In the genomic region with DNA sequence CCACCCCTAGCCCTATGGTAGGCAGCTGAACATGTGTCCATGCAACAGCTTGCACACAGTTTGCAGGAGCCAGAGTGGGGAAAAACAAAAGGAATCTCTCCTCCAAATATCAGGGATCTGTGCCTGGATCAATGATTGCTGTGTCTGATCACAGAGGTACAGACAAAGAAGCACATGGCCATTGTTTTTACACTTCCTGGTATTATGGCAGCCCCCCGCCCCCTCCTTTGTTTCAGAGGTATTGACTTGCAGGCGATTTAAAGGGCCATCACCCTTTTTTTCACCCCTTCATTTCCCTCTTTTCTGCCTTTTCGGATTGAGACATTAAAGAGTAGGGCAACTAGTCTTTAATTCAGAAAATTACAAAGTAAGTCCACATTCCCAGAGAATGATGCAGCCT, we compare ENCODE assay signal across 19 cellular contexts.
"Had no signal": no experiment of that assay in that cellular context is flagged by ENCODE, and none has a peak within 500 bp of the region (broad histone marks: within the 10 kb centered on the region; RNA-seq: fewer than 3 reads in every experiment).

No MANE protein-coding gene starts in this region.

- H3K27ac Mint-ChIP-seq: naive B cell; nephron; stimulated activated memory B cell treated with anti-CD40 and anti-IgM and Interleukin-4, amounts not matched to agents 10 μg/mL and 1 μg/mL and 100 μg/mL, for 72 hours; stimulated activated naive CD8-positive, alpha-beta T cell treated with anti-CD3 and anti-CD28 coated beads, Interleukin-15, amount 100 ng/mL, for 72 hours had no signal

- H3K4me3 Mint-ChIP-seq: naive B cell; nephron; stimulated activated memory B cell treated with anti-CD40 and anti-IgM and Interleukin-4, amounts not matched to agents 10 μg/mL and 1 μg/mL and 100 μg/mL, for 72 hours; stimulated activated naive CD8-positive, alpha-beta T cell treated with anti-CD3 and anti-CD28 coated beads, Interleukin-15, amount 100 ng/mL, for 72 hours had no signal

- H3K36me3 Mint-ChIP-seq: naive B cell; stimulated activated memory B cell treated with anti-CD40 and anti-IgM and Interleukin-4, amounts not matched to agents 10 μg/mL and 1 μg/mL and 100 μg/mL, for 72 hours had no signal

- H3K27me3 Mint-ChIP-seq: naive B cell; stimulated activated memory B cell treated with anti-CD40 and anti-IgM and Interleukin-4, amounts not matched to agents 10 μg/mL and 1 μg/mL and 100 μg/mL, for 72 hours; stimulated activated naive CD8-positive, alpha-beta T cell treated with anti-CD3 and anti-CD28 coated beads, Interleukin-15, amount 100 ng/mL, for 72 hours had no signal

- FAIRE-seq: frontal cortex had no signal

- ATAC-seq: heart right ventricle; sciatic nerve; stimulated activated memory B cell treated with anti-CD40 and anti-IgM and Interleukin-4, amounts not matched to agents 10 μg/mL and 1 μg/mL and 100 μg/mL, for 72 hours; stimulated activated naive CD8-positive, alpha-beta T cell treated with anti-CD3 and anti-CD28 coated beads, Interleukin-15, amount 100 ng/mL, for 72 hours; upper lobe of right lung had no signal

- H3K4me3 ChIP-seq: coronary artery, heart right ventricle, spleen, testis, tibial nerve, upper lobe of right lung had no signal

- H3K9me3 ChIP-seq: neutrophil, testis, upper lobe of right lung had no signal

- H3K27me3 ChIP-seq: heart right ventricle, neutrophil, spleen, testis, tibial nerve, upper lobe of right lung had no signal

- DNase-seq: effector CD4-positive, alpha-beta T cell; heart right ventricle; mesendoderm; naive B cell; posterior cingulate gyrus; spleen; stimulated activated CD4-positive, alpha-beta T cell treated with anti-CD3 and anti-CD28 coated beads, Interleukin-15, amount 100 ng/mL, for 24 hours; stimulated activated CD4-positive, alpha-beta T cell treated with anti-CD3 and anti-CD28 coated beads, Interleukin-1b, Interleukin-23, amount 100 ng/mL, for 48 hours; stimulated activated CD4-positive, alpha-beta T cell treated with anti-CD3 and anti-CD28 coated beads, Interleukin-4, amount 100 ng/mL, for 24 hours; stimulated activated naive CD8-positive, alpha-beta T cell treated with anti-CD3 and anti-CD28 coated beads, Interleukin-15, amount 100 ng/mL, for 72 hours; testis; upper lobe of right lung had no signal

- H3K4me1 ChIP-seq: heart right ventricle, spleen, testis, tibial nerve, upper lobe of right lung had no signal

- H3K4me1 Mint-ChIP-seq: naive B cell; nephron; stimulated activated memory B cell treated with anti-CD40 and anti-IgM and Interleukin-4, amounts not matched to agents 10 μg/mL and 1 μg/mL and 100 μg/mL, for 72 hours; stimulated activated naive CD8-positive, alpha-beta T cell treated with anti-CD3 and anti-CD28 coated beads, Interleukin-15, amount 100 ng/mL, for 72 hours had no signal

- H3K27ac ChIP-seq: coronary artery, heart right ventricle, neutrophil, spleen, testis, tibial nerve, upper lobe of right lung had no signal

- H3K36me3 ChIP-seq: heart right ventricle, neutrophil, spleen, tibial nerve, upper lobe of right lung had no signal
